8 cellular contexts compared by ENCODE assay signal in the genomic region with DNA sequence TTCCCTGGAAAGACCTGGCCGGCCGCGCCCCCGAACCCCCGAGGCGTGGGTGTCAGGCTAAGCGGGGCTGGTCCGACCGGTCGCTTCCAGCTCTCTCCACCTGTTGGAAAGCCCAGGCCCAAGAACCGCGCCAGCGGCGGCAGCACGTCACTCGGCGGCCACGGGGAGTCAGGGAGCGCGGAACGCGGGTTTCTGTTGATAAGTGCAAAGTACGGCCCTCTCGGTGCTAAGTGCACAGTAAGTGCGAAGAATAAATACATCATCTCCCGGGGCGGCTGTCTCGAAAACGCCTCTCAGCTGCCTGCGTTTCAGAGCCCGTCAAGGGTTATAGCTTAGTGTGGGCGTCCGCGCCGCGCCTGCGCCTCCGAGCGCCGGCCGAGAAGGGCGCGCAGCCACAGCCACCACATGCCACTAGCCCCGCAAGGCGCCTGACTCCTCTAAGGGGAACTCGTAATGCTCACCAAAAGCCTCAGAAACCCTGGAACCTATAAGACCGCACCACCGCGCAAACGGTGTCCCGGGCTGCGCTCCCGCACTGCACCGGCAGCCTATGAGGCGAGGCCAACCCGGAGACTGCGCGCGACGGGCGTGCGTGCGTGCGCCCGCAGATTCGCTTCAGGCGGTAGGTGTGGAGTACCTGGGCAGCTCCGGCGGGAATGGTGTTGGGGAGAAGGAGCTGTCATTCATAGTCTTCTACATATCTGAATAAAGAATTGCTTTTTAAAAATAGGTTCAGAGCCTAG. TPM values are rescaled to one million over a fixed set of nuclear protein-coding genes. Genes with fewer than 3 reads are reported as not detected.
A peak's percentile ranks its signal among the peaks of the same experiment; 100 is the strongest.
DNase-seq lines count a peak whose midpoint lies in the region; ATAC-seq and TF ChIP-seq lines count a peak whose summit lies in the region.

No MANE protein-coding gene starts in this region.

- DNase-seq in Panc1 (ENCODE audit: low read depth, low spot score) (no peak), glutamatergic neuron (peak; percentile 63), NCI-H1092 (lab: John Stamatoyannopoulos, UW) (no peak)
- no peak for DNase-seq in activated CD4-positive, CD25-positive, alpha-beta regulatory T cell treated with anti-CD3 and anti-CD28 coated beads, Interleukin-2, amount 50 U/mL, for 72 hours
- DNase-seq in CD8-positive, alpha-beta T cell = no peak

- H3K4me3 Mint-ChIP-seq in glutamatergic neuron (ENCODE audit: unreplicated experiment) = peak overlapping the region; percentile 85
- no peak overlapping the region for H3K4me3 Mint-ChIP-seq in CD8-positive, alpha-beta T cell

- no peaks in the 10 kb centered on the region for H3K9me3 ChIP-seq in Panc1 (ENCODE audit: control insufficient read depth, insufficient read depth, low read depth, low read length)
- no peaks in the 10 kb centered on the region for H3K9me3 ChIP-seq in CD8-positive, alpha-beta T cell (ENCODE audit: low read length)

- H3K9ac ChIP-seq in rectal smooth muscle tissue (ENCODE audit: low read length) = no peak overlapping the region

- POLR2A ChIA-PET in Panc1 (lab: Charles Lee) = no interaction called here
- POLR2A ChIA-PET in CD8-positive, alpha-beta T cell (lab: Charles Lee) = no interaction called here

- in situ Hi-C loops in Panc1 (cut with HindIII; ENCODE audit: low pct_unique_long_range_greater_than_20kb, low sequenced_read_pairs) = no loop called here

- H3K27ac ChIP-seq in Panc1 (ENCODE audit: low read length) = no peak overlapping the region
- no peak overlapping the region for H3K27ac ChIP-seq in rectal smooth muscle tissue (ENCODE audit: low read depth, low read length)
- no peak overlapping the region for H3K27ac ChIP-seq in CD8-positive, alpha-beta T cell (ENCODE audit: low read depth, low read length)

- peaks cover 11% of the 10 kb centered on the region for H3K4me1 Mint-ChIP-seq in glutamatergic neuron (ENCODE audit: low read depth, unreplicated experiment)
- peaks cover 2% of the 10 kb centered on the region for H3K4me1 Mint-ChIP-seq in CD8-positive, alpha-beta T cell (ENCODE audit: low read depth)

- CTCF ChIA-PET in Panc1 (lab: Charles Lee) = no interaction called here
- CTCF ChIA-PET in CD8-positive, alpha-beta T cell (lab: Charles Lee) = no interaction called here

- no TSS peak for BruUV-seq in Panc1 (replicated peaks; lab: Mats Ljungman, UMichigan)

- H3K4me3 ChIP-seq in Panc1 (ENCODE audit: low read depth in 2 of 2, low read length in 2 of 2) = peak overlapping the region; percentile 41 to 60
- peak overlapping the region; percentile 25 for H3K4me3 ChIP-seq in rectal smooth muscle tissue (ENCODE audit: low read length)
- H3K4me3 ChIP-seq in CD8-positive, alpha-beta T cell (ENCODE audit: low read depth, low read length) = no peak overlapping the region

- no peak overlapping the region for H3K27ac Mint-ChIP-seq in glutamatergic neuron (ENCODE audit: unreplicated experiment)
- no peak overlapping the region for H3K27ac Mint-ChIP-seq in CD8-positive, alpha-beta T cell

- TF ChIP-seq CTCF in Panc1 (IDR thresholded peaks at IDR 0.05) (no peak), glutamatergic neuron (IDR thresholded peaks at IDR 0.05; ENCODE audit: partially characterized antibody, unreplicated experiment) (no peak)
- TF ChIP-seq CTCF in CD8-positive, alpha-beta T cell (IDR thresholded peaks at IDR 0.05) = no peak

- no peaks in the 10 kb centered on the region for H3K36me3 ChIP-seq in Panc1 (ENCODE audit: control insufficient read depth, insufficient read depth, low read length)
- H3K36me3 ChIP-seq in rectal smooth muscle tissue (ENCODE audit: control insufficient read depth, insufficient read depth, low read length) = no peaks in the 10 kb centered on the region
- no peaks in the 10 kb centered on the region for H3K36me3 ChIP-seq in CD8-positive, alpha-beta T cell (ENCODE audit: insufficient read depth, low read length)

- H3K27me3 ChIP-seq in Panc1 (ENCODE audit: control insufficient read depth, insufficient read depth, low read length) (peaks cover 41% of the 10 kb centered on the region), rectal smooth muscle tissue (ENCODE audit: control insufficient read depth, insufficient read depth, low read length) (peaks cover 11% of the 10 kb centered on the region)
- H3K27me3 ChIP-seq in CD8-positive, alpha-beta T cell (ENCODE audit: insufficient read depth, low read length) = peaks cover 7% of the 10 kb centered on the region

- ATAC-seq in GM19372 (IDR thresholded peaks at IDR 0.05; ENCODE audit: low read depth, unreplicated experiment) (peak; percentile 20), Panc1 (peak; percentile 79), HG03175 (IDR thresholded peaks at IDR 0.05; ENCODE audit: unreplicated experiment) (no peak)
- ATAC-seq in CD8-positive, alpha-beta T cell = no peak

- no peaks in the 10 kb centered on the region for H3K36me3 Mint-ChIP-seq in glutamatergic neuron (ENCODE audit: unreplicated experiment)
- H3K36me3 Mint-ChIP-seq in CD8-positive, alpha-beta T cell = no peaks in the 10 kb centered on the region

- peaks cover 6% of the 10 kb centered on the region; the same call in 1 of the 2 replicates for H3K4me1 ChIP-seq in Panc1 (ENCODE audit: control insufficient read depth, insufficient read depth, low read length)
- H3K4me1 ChIP-seq in rectal smooth muscle tissue (ENCODE audit: control insufficient read depth, insufficient read depth, low read length) = no peaks in the 10 kb centered on the region
- no peaks in the 10 kb centered on the region for H3K4me1 ChIP-seq in CD8-positive, alpha-beta T cell (ENCODE audit: insufficient read depth, low read length)

- peaks cover 29% of the 10 kb centered on the region for H3K27me3 Mint-ChIP-seq in glutamatergic neuron (ENCODE audit: unreplicated experiment)
- H3K27me3 Mint-ChIP-seq in CD8-positive, alpha-beta T cell (ENCODE audit: low read depth) = peaks cover 55% of the 10 kb centered on the region

- peaks cover 14% of the 10 kb centered on the region for H3K9me3 Mint-ChIP-seq in glutamatergic neuron (ENCODE audit: unreplicated experiment)
- no peaks in the 10 kb centered on the region for H3K9me3 Mint-ChIP-seq in CD8-positive, alpha-beta T cell

- intact Hi-C loops in Panc1 (cut with micrococcal nuclease; ENCODE audit: unreplicated experiment) = loop anchor here (5.0 to 10.0 kb wide), 2 partner anchors 351 to 551 kb away; no protein-coding TSS in a partner anchor
- intact Hi-C loops in CD8-positive, alpha-beta T cell (cut with DNase I, micrococcal nuclease) = no loop called here

RNA-seq across cellular contexts. Expression of gene TBX18, which starts 9.2 kb away (rescaled TPM):
- 10.1 TPM for total RNA-seq in Panc1 (2021; ENCODE audit: unreplicated experiment)
- 6.4 TPM for polyA plus RNA-seq in Panc1 (2012; ENCODE audit: insufficient read length)
- total RNA-seq in glutamatergic neuron (ENCODE audit: unreplicated experiment) = 5.1 TPM
- not detected for total RNA-seq in CD8-positive, alpha-beta T cell

Comparison
In these comparisons a context has a peak if more than half of its experiments do, and no peak if none do; other contexts are left out.
1. ATAC-seq: peak in GM19372 (single experiment) and Panc1 (single experiment); none in CD8-positive, alpha-beta T cell (single experiment) and HG03175 (single experiment).